Comparison of ENCODE assay signal across 10 cellular contexts in genomic region chr5:96896285-96896711, GRCh38. TPM values are rescaled to one million over a fixed set of nuclear protein-coding genes. Genes with fewer than 3 reads are reported as not detected.
DNase-seq lines count a peak whose midpoint lies in the region; ATAC-seq lines count a peak whose summit lies in the region.
"Had no signal": no experiment of that assay in that cellular context is flagged by ENCODE, and none has a peak within 500 bp of the region (broad histone marks: within the 10 kb centered on the region; RNA-seq: fewer than 3 reads in every experiment).

No MANE protein-coding gene starts in this region.

- H3K36me3 Mint-ChIP-seq in IgD-negative memory B cell (peaks cover 7% of the 10 kb centered on the region), immature natural killer cell (peaks cover 9 to 50% (median 32%) of the 10 kb centered on the region in 3 donors)

- H3K4me3 Mint-ChIP-seq in IgD-negative memory B cell: peak overlapping the region; percentile 79 to 94 (median 86)
- H3K4me3 Mint-ChIP-seq in immature natural killer cell: peak overlapping the region; percentile 73 to 91 (median 84)

- H3K27ac Mint-ChIP-seq in IgD-negative memory B cell (peak overlapping the region; percentile 87 to 99 (median 99)), immature natural killer cell (peak overlapping the region; percentile 88 to 97 (median 92))

- H3K9me3 Mint-ChIP-seq in IgD-negative memory B cell (no peaks in the 10 kb centered on the region), immature natural killer cell (no peaks in the 10 kb centered on the region)

- H3K27me3 Mint-ChIP-seq in IgD-negative memory B cell (no peaks in the 10 kb centered on the region), immature natural killer cell (ENCODE audit: low read depth in 3 of 3) (no peaks in the 10 kb centered on the region)

- ATAC-seq in GM18499 (IDR thresholded peaks at IDR 0.05; ENCODE audit: insufficient read depth, unreplicated experiment) (peak; percentile 29), GM21529 (IDR thresholded peaks at IDR 0.05; ENCODE audit: unreplicated experiment) (peak; percentile 81)
- ATAC-seq: gastroesophageal sphincter had no signal

- peak in 1 of 3 donors; percentile 15 for DNase-seq in immature natural killer cell
- no peak for DNase-seq in NCI-H1105 treated with DMSO at 0.1 percent for 48 hours (lab: John Stamatoyannopoulos, UW)
- DNase-seq in DMS53 treated with DMSO at 0.1 percent for 48 hours (lab: John Stamatoyannopoulos, UW; ENCODE audit: unreplicated experiment): no peak
- DNase-seq in NCI-H748 (lab: John Stamatoyannopoulos, UW; ENCODE audit: unreplicated experiment): no peak
- no peak for DNase-seq in NCI-H187 treated with DMSO at 0.1 percent for 48 hours (lab: John Stamatoyannopoulos, UW)
- DNase-seq: NCI-H1105 had no signal

- H3K4me1 Mint-ChIP-seq in IgD-negative memory B cell (peaks cover 20 to 28% (median 22%) of the 10 kb centered on the region in 3 donors), immature natural killer cell (peaks cover 17 to 35% of the 10 kb centered on the region in 2 donors)

RNA-seq across cellular contexts. Expression of gene ERAP2, which starts 20.0 kb away (rescaled TPM):
- polyA plus RNA-seq in IgD-negative memory B cell: 87.4 TPM
- 100 to 1,000 TPM in 1 of 3 donors, 1 to 10 TPM in 2; 3.9 to 129 (median 8.1) TPM for polyA plus RNA-seq in immature natural killer cell

RNA-seq across cellular contexts. Expression of gene LNPEP, which starts 39.6 kb away (rescaled TPM):
- polyA plus RNA-seq in IgD-negative memory B cell: 20.1 TPM
- 10 to 100 TPM; 33.2 to 80.4 (median 39.9) TPM for polyA plus RNA-seq in immature natural killer cell
